23 cellular contexts compared by ENCODE assay signal in the genomic region with DNA sequence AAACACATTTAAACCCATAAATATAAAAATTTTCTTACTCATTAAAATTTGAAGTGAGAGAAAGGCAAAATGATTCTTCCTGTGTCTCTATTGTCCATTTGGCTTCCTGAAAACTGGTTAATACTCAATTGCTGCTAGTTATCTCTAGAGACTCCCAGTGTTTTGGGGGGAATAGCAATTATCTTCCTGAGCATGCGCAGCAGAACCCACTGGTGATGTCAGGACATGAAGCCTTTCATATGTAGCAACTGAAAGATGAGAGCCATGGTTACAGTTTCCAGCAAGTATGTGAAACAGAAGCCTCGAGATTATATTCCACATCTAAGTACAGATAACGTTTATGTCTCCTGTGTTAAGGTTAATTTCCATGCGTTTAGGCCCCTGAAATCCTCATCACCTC.
"Had no signal": no experiment of that assay in that cellular context is flagged by ENCODE, and none has a peak within 500 bp of the region (broad histone marks: within the 10 kb centered on the region; RNA-seq: fewer than 3 reads in every experiment).

No MANE protein-coding gene starts in this region.

- H3K4me3 ChIP-seq: Peyer's patch had no signal

- DNase-seq: activated CD4-positive, alpha-beta T cell treated with anti-CD3 and anti-CD28 coated beads for 4 hours; activated CD8-positive, alpha-beta memory T cell treated with anti-CD3 and anti-CD28 coated beads, Interleukin-2, amount 50 U/mL, for 4 hours; activated CD8-positive, alpha-beta T cell treated with anti-CD3 and anti-CD28 coated beads for 36 hours; activated effector memory CD4-positive, alpha-beta T cell treated with Interleukin-2 at 50 U/mL for 16 hours; activated naive CD4-positive, alpha-beta T cell; activated T-cell treated with anti-CD3 and anti-CD28 coated beads, Interleukin-2, amount 50 U/mL, for 1 hour; aorta; MV-4-11; NCI-H1092 treated with DMSO at 0.1 percent for 48 hours; NCI-H1417 treated with DMSO at 0.1 percent for 48 hours; NCI-H1694 treated with DMSO at 0.1 percent for 48 hours; NCI-H2029 treated with DMSO at 0.1 percent for 48 hours; NCI-H226; NCI-H526; Peyer's patch; SHP77 treated with DMSO at 0.1 percent for 48 hours had no signal

- H3K27me3 Mint-ChIP-seq: activated CD8-positive, alpha-beta T cell treated with anti-CD3 and anti-CD28 coated beads for 36 hours; activated naive CD4-positive, alpha-beta T cell treated with anti-CD3 and anti-CD28 coated beads, Interleukin-2, amount 50 U/mL, for 24 hours; central memory CD8-positive, alpha-beta T cell; IgD-negative memory B cell had no signal

- H3K36me3 Mint-ChIP-seq: activated naive CD4-positive, alpha-beta T cell treated with anti-CD3 and anti-CD28 coated beads, Interleukin-2, amount 50 U/mL, for 24 hours; IgD-negative memory B cell had no signal

- H3K27me3 ChIP-seq: Peyer's patch had no signal

- H3K27ac Mint-ChIP-seq: activated CD8-positive, alpha-beta T cell treated with anti-CD3 and anti-CD28 coated beads for 36 hours; activated naive CD4-positive, alpha-beta T cell treated with anti-CD3 and anti-CD28 coated beads, Interleukin-2, amount 50 U/mL, for 24 hours; IgD-negative memory B cell; T-helper 1 cell treated with Interleukin-12 subunit alpha and Interleukin-12 subunit beta and Interleukin-4 antibody, amounts not matched to agents 30 μg/mL and 1 μg/mL, for 36 hours had no signal

- ATAC-seq: activated CD4-positive, CD25-positive, alpha-beta regulatory T cell treated with anti-CD3 and anti-CD28 coated beads, Interleukin-2, amount 50 U/mL, for 24 hours; activated CD8-positive, alpha-beta T cell treated with anti-CD3 and anti-CD28 coated beads for 36 hours had no signal

- H3K9ac ChIP-seq: KMS-11 had no signal

- H3K4me1 Mint-ChIP-seq: activated naive CD4-positive, alpha-beta T cell treated with anti-CD3 and anti-CD28 coated beads, Interleukin-2, amount 50 U/mL, for 24 hours; central memory CD8-positive, alpha-beta T cell; IgD-negative memory B cell had no signal

- H3K36me3 ChIP-seq: Peyer's patch had no signal

- H3K9me3 Mint-ChIP-seq: activated naive CD4-positive, alpha-beta T cell treated with anti-CD3 and anti-CD28 coated beads, Interleukin-2, amount 50 U/mL, for 24 hours; central memory CD8-positive, alpha-beta T cell; IgD-negative memory B cell; T-helper 1 cell treated with Interleukin-12 subunit alpha and Interleukin-12 subunit beta and Interleukin-4 antibody, amounts not matched to agents 30 μg/mL and 1 μg/mL, for 36 hours had no signal

- H3K4me3 Mint-ChIP-seq: activated CD8-positive, alpha-beta T cell treated with anti-CD3 and anti-CD28 coated beads for 36 hours; activated naive CD4-positive, alpha-beta T cell treated with anti-CD3 and anti-CD28 coated beads, Interleukin-2, amount 50 U/mL, for 24 hours; central memory CD8-positive, alpha-beta T cell; IgD-negative memory B cell; T-helper 1 cell treated with Interleukin-12 subunit alpha and Interleukin-12 subunit beta and Interleukin-4 antibody, amounts not matched to agents 30 μg/mL and 1 μg/mL, for 36 hours had no signal

- H3K27ac ChIP-seq: KMS-11, Peyer's patch, RWPE1 had no signal

- H3K9me3 ChIP-seq: Peyer's patch had no signal

- H3K4me1 ChIP-seq: Peyer's patch had no signal
